In genomic region chr4:186934255-186934654, GRCh38 we compare ENCODE assay signal across 17 cellular contexts.
"Had no signal": no experiment of that assay in that cellular context is flagged by ENCODE, and none has a peak within 500 bp of the region (broad histone marks: within the 10 kb centered on the region; RNA-seq: fewer than 3 reads in every experiment).

No MANE protein-coding gene starts in this region.

- H3K4me3 ChIP-seq: cardiac muscle cell, pancreas, psoas muscle had no signal

- DNase-seq: activated CD4-positive, alpha-beta memory T cell treated with anti-CD3 and anti-CD28 coated beads, Interleukin-2, amount 10 ng/mL, durations not matched to agents 7 days and 5 days; activated CD4-positive, alpha-beta T cell treated with anti-CD3 and anti-CD28 coated beads, Interleukin-2, amount 10 ng/mL, durations not matched to agents 24 days and 14 days; activated effector memory CD4-positive, alpha-beta T cell treated with Interleukin-2 at 50 U/mL for 16 hours; activated naive CD4-positive, alpha-beta T cell treated with anti-CD3 and anti-CD28 coated beads, Interleukin-2, amount 10 ng/mL, durations not matched to agents 7 days and 5 days; activated T-cell treated with anti-CD3 and anti-CD28 coated beads, Interleukin-2, amount 50 U/mL, for 72 hours; dermis blood vessel endothelial cell; effector CD8-positive, alpha-beta T cell; foreskin melanocyte; immature natural killer cell; naive thymus-derived CD4-positive, alpha-beta T cell; pancreas; psoas muscle; right cardiac atrium; stimulated activated CD4-positive, alpha-beta T cell treated with anti-CD3 and anti-CD28 coated beads, Interleukin-12 subunit alpha, Interleukin-12 subunit beta, amount 100 ng/mL, for 4 hours; stimulated activated CD4-positive, alpha-beta T cell treated with anti-CD3 and anti-CD28 coated beads, Interleukin-4, amount 100 ng/mL, for 4 hours; stimulated activated naive CD8-positive, alpha-beta T cell treated with anti-CD3 and anti-CD28 coated beads, Interleukin-15, Interleukin-2, amounts not matched to agents 100 U/mL and 50 U/mL, for 24 hours had no signal

- H3K4me1 ChIP-seq: psoas muscle had no signal

- H3K27me3 ChIP-seq: cardiac muscle cell, pancreas had no signal

- H3K36me3 ChIP-seq: cardiac muscle cell, pancreas had no signal

- H3K27ac ChIP-seq: cardiac muscle cell, pancreas, psoas muscle had no signal

- H3K9me3 ChIP-seq: pancreas, psoas muscle had no signal
